Comparison of ENCODE assay signal across 1 cellular context in the genomic region with DNA sequence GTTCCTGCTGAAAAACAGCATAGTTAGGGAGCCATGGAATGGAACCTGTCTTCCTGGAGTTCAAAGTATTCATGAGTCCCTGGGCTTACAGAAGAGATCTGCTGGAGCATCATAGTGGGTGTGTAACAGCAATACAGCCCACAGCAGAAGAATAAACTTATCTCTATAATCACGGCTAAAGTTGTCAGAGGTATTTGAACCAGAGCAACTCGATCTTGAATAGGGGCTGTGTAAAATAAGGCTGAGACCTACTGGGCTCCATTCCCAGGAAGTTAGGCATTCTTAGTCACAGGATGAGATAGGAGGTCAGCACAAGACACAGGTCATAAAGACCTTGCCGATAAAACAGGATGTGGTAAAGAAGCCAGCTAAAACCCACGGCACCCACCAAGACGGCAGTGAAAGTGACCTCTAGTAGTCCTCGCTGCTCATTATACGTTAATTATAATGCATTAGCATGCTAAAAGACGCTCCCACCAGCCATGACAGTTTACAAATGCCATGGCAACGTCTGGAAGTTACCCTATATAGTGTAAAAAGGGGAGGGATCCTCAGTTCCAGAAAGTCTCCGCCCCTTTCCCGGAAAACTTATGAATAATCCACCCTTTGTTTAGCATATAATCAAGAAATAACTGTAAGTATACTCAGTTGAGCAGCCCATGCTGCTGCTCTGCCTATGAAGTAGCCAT.
A peak's percentile ranks its signal among the peaks of the same experiment; 100 is the strongest.
TF ChIP-seq lines count a peak whose summit lies in the region.

No MANE protein-coding gene starts in this region.

TF ChIP-seq in K562, 482 proteins besides CTCF, POLR2A, EP300 and RAD21 (continued from another document and continues in another):
- TF ChIP-seq, protein P1, sequence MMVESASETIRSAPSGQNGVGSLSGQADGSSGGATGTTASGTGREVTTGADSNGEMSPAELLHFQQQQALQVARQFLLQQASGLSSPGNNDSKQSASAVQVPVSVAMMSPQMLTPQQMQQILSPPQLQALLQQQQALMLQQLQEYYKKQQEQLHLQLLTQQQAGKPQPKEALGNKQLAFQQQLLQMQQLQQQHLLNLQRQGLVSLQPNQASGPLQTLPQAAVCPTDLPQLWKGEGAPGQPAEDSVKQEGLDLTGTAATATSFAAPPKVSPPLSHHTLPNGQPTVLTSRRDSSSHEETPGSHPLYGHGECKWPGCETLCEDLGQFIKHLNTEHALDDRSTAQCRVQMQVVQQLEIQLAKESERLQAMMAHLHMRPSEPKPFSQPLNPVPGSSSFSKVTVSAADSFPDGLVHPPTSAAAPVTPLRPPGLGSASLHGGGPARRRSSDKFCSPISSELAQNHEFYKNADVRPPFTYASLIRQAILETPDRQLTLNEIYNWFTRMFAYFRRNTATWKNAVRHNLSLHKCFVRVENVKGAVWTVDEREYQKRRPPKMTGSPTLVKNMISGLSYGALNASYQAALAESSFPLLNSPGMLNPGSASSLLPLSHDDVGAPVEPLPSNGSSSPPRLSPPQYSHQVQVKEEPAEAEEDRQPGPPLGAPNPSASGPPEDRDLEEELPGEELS (CRISPR knock-in tag; IDR thresholded peaks at IDR 0.05; ENCODE audit: borderline replicate concordance), result no peak
- TF ChIP-seq ARHGAP35 (IDR thresholded peaks at IDR 0.05; ENCODE audit: partially characterized antibody) (no peak), FOXK2 (conservative IDR thresholded peaks at IDR 0.05 in 1 of 2, IDR thresholded peaks at IDR 0.05 in 1 of 2; ENCODE audit: low read depth in 2 of 2) (peak; percentile 32 to 44; a peak in 1 of 4 replicates), ZC3H11A (IDR thresholded peaks at IDR 0.05; ENCODE audit: low read depth, low read length) (no peak), ZKSCAN8 (CRISPR knock-in tag; IDR thresholded peaks at IDR 0.05) (no peak; the same call in 1 of the 2 replicates), NONO (IDR thresholded peaks at IDR 0.05; ENCODE audit: low read depth in 2 of 2, low read length in 1 of 2) (no peak), ZNF324 (CRISPR knock-in tag; IDR thresholded peaks at IDR 0.05) (no peak), PYGO2 (tag; IDR thresholded peaks at IDR 0.05) (no peak), ARID1B (IDR thresholded peaks at IDR 0.05) (peak; percentile 78), PRMT5 (CRISPR knock-in tag; IDR thresholded peaks at IDR 0.05) (no peak), MAFF (IDR thresholded peaks at IDR 0.05; ENCODE audit: low read length) (no peak), NCOR1 (IDR thresholded peaks at IDR 0.05) (peak; percentile 42; the same call in 1 of the 2 replicates), ZNF384 (IDR thresholded peaks at IDR 0.05; ENCODE audit: low read depth, low read length) (no peak), CEBPG (CRISPR knock-in tag; IDR thresholded peaks at IDR 0.05) (no peak), CEBPG (tag; conservative IDR thresholded peaks at IDR 0.05 in 1 of 2, IDR thresholded peaks at IDR 0.05 in 1 of 2) (no peak), MAFK (IDR thresholded peaks at IDR 0.05; ENCODE audit: low read length) (no peak), ZZZ3 (IDR thresholded peaks at IDR 0.05) (no peak), ZNF232 (CRISPR knock-in tag; IDR thresholded peaks at IDR 0.05) (no peak), ETV5 (CRISPR knock-in tag; IDR thresholded peaks at IDR 0.05; ENCODE audit: low read depth) (peak; percentile 93)
- TF ChIP-seq, protein P2, sequence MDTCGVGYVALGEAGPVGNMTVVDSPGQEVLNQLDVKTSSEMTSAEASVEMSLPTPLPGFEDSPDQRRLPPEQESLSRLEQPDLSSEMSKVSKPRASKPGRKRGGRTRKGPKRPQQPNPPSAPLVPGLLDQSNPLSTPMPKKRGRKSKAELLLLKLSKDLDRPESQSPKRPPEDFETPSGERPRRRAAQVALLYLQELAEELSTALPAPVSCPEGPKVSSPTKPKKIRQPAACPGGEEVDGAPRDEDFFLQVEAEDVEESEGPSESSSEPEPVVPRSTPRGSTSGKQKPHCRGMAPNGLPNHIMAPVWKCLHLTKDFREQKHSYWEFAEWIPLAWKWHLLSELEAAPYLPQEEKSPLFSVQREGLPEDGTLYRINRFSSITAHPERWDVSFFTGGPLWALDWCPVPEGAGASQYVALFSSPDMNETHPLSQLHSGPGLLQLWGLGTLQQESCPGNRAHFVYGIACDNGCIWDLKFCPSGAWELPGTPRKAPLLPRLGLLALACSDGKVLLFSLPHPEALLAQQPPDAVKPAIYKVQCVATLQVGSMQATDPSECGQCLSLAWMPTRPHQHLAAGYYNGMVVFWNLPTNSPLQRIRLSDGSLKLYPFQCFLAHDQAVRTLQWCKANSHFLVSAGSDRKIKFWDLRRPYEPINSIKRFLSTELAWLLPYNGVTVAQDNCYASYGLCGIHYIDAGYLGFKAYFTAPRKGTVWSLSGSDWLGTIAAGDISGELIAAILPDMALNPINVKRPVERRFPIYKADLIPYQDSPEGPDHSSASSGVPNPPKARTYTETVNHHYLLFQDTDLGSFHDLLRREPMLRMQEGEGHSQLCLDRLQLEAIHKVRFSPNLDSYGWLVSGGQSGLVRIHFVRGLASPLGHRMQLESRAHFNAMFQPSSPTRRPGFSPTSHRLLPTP (IDR thresholded peaks at IDR 0.05; ENCODE audit: borderline replicate concordance, extremely low read depth, insufficient read length), result no peak
- TF ChIP-seq, protein P3, sequence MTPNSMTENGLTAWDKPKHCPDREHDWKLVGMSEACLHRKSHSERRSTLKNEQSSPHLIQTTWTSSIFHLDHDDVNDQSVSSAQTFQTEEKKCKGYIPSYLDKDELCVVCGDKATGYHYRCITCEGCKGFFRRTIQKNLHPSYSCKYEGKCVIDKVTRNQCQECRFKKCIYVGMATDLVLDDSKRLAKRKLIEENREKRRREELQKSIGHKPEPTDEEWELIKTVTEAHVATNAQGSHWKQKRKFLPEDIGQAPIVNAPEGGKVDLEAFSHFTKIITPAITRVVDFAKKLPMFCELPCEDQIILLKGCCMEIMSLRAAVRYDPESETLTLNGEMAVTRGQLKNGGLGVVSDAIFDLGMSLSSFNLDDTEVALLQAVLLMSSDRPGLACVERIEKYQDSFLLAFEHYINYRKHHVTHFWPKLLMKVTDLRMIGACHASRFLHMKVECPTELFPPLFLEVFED (CRISPR knock-in tag; conservative IDR thresholded peaks at IDR 0.05), result no peak
- TF ChIP-seq, protein P4, sequence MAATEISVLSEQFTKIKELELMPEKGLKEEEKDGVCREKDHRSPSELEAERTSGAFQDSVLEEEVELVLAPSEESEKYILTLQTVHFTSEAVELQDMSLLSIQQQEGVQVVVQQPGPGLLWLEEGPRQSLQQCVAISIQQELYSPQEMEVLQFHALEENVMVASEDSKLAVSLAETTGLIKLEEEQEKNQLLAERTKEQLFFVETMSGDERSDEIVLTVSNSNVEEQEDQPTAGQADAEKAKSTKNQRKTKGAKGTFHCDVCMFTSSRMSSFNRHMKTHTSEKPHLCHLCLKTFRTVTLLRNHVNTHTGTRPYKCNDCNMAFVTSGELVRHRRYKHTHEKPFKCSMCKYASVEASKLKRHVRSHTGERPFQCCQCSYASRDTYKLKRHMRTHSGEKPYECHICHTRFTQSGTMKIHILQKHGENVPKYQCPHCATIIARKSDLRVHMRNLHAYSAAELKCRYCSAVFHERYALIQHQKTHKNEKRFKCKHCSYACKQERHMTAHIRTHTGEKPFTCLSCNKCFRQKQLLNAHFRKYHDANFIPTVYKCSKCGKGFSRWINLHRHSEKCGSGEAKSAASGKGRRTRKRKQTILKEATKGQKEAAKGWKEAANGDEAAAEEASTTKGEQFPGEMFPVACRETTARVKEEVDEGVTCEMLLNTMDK (IDR thresholded peaks at IDR 0.05; ENCODE audit: borderline replicate concordance, insufficient read depth, low read depth, low read length, poor library complexity, severe bottlenecking), result no peak
- TF ChIP-seq, protein P5, sequence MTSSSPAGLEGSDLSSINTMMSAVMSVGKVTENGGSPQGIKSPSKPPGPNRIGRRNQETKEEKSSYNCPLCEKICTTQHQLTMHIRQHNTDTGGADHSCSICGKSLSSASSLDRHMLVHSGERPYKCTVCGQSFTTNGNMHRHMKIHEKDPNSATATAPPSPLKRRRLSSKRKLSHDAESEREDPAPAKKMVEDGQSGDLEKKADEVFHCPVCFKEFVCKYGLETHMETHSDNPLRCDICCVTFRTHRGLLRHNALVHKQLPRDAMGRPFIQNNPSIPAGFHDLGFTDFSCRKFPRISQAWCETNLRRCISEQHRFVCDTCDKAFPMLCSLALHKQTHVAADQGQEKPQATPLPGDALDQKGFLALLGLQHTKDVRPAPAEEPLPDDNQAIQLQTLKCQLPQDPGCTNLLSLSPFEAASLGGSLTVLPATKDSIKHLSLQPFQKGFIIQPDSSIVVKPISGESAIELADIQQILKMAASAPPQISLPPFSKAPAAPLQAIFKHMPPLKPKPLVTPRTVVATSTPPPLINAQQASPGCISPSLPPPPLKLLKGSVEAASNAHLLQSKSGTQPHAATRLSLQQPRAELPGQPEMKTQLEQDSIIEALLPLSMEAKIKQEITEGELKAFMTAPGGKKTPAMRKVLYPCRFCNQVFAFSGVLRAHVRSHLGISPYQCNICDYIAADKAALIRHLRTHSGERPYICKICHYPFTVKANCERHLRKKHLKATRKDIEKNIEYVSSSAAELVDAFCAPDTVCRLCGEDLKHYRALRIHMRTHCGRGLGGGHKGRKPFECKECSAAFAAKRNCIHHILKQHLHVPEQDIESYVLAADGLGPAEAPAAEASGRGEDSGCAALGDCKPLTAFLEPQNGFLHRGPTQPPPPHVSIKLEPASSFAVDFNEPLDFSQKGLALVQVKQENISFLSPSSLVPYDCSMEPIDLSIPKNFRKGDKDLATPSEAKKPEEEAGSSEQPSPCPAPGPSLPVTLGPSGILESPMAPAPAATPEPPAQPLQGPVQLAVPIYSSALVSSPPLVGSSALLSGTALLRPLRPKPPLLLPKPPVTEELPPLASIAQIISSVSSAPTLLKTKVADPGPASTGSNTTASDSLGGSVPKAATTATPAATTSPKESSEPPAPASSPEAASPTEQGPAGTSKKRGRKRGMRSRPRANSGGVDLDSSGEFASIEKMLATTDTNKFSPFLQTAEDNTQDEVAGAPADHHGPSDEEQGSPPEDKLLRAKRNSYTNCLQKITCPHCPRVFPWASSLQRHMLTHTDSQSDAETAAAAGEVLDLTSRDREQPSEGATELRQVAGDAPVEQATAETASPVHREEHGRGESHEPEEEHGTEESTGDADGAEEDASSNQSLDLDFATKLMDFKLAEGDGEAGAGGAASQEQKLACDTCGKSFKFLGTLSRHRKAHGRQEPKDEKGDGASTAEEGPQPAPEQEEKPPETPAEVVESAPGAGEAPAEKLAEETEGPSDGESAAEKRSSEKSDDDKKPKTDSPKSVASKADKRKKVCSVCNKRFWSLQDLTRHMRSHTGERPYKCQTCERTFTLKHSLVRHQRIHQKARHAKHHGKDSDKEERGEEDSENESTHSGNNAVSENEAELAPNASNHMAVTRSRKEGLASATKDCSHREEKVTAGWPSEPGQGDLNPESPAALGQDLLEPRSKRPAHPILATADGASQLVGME (CRISPR knock-in tag; IDR thresholded peaks at IDR 0.05), result no peak
- TF ChIP-seq, protein P6, sequence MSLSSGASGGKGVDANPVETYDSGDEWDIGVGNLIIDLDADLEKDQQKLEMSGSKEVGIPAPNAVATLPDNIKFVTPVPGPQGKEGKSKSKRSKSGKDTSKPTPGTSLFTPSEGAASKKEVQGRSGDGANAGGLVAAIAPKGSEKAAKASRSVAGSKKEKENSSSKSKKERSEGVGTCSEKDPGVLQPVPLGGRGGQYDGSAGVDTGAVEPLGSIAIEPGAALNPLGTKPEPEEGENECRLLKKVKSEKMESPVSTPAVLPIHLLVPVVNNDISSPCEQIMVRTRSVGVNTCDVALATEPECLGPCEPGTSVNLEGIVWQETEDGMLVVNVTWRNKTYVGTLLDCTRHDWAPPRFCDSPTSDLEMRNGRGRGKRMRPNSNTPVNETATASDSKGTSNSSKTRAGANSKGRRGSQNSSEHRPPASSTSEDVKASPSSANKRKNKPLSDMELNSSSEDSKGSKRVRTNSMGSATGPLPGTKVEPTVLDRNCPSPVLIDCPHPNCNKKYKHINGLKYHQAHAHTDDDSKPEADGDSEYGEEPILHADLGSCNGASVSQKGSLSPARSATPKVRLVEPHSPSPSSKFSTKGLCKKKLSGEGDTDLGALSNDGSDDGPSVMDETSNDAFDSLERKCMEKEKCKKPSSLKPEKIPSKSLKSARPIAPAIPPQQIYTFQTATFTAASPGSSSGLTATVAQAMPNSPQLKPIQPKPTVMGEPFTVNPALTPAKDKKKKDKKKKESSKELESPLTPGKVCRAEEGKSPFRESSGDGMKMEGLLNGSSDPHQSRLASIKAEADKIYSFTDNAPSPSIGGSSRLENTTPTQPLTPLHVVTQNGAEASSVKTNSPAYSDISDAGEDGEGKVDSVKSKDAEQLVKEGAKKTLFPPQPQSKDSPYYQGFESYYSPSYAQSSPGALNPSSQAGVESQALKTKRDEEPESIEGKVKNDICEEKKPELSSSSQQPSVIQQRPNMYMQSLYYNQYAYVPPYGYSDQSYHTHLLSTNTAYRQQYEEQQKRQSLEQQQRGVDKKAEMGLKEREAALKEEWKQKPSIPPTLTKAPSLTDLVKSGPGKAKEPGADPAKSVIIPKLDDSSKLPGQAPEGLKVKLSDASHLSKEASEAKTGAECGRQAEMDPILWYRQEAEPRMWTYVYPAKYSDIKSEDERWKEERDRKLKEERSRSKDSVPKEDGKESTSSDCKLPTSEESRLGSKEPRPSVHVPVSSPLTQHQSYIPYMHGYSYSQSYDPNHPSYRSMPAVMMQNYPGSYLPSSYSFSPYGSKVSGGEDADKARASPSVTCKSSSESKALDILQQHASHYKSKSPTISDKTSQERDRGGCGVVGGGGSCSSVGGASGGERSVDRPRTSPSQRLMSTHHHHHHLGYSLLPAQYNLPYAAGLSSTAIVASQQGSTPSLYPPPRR (CRISPR knock-in tag; IDR thresholded peaks at IDR 0.05; ENCODE audit: borderline replicate concordance), result no peak
- TF ChIP-seq, protein P7, sequence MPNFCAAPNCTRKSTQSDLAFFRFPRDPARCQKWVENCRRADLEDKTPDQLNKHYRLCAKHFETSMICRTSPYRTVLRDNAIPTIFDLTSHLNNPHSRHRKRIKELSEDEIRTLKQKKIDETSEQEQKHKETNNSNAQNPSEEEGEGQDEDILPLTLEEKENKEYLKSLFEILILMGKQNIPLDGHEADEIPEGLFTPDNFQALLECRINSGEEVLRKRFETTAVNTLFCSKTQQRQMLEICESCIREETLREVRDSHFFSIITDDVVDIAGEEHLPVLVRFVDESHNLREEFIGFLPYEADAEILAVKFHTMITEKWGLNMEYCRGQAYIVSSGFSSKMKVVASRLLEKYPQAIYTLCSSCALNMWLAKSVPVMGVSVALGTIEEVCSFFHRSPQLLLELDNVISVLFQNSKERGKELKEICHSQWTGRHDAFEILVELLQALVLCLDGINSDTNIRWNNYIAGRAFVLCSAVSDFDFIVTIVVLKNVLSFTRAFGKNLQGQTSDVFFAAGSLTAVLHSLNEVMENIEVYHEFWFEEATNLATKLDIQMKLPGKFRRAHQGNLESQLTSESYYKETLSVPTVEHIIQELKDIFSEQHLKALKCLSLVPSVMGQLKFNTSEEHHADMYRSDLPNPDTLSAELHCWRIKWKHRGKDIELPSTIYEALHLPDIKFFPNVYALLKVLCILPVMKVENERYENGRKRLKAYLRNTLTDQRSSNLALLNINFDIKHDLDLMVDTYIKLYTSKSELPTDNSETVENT (CRISPR knock-in tag; IDR thresholded peaks at IDR 0.05), result no peak
- TF ChIP-seq, protein P8, sequence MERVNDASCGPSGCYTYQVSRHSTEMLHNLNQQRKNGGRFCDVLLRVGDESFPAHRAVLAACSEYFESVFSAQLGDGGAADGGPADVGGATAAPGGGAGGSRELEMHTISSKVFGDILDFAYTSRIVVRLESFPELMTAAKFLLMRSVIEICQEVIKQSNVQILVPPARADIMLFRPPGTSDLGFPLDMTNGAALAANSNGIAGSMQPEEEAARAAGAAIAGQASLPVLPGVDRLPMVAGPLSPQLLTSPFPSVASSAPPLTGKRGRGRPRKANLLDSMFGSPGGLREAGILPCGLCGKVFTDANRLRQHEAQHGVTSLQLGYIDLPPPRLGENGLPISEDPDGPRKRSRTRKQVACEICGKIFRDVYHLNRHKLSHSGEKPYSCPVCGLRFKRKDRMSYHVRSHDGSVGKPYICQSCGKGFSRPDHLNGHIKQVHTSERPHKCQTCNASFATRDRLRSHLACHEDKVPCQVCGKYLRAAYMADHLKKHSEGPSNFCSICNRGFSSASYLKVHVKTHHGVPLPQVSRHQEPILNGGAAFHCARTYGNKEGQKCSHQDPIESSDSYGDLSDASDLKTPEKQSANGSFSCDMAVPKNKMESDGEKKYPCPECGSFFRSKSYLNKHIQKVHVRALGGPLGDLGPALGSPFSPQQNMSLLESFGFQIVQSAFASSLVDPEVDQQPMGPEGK (CRISPR knock-in tag; IDR thresholded peaks at IDR 0.05; ENCODE audit: borderline replicate concordance), result no peak
